Comparison of ENCODE assay signal across 21 cellular contexts in genomic region chr7:74582447-74583039, GRCh38.
DNase-seq lines count a peak whose midpoint lies in the region; ATAC-seq and TF ChIP-seq lines count a peak whose summit lies in the region.
"Had no signal": no experiment of that assay in that cellular context is flagged by ENCODE, and none has a peak within 500 bp of the region (broad histone marks: within the 10 kb centered on the region; RNA-seq: fewer than 3 reads in every experiment).

No MANE protein-coding gene starts in this region.

- H3K4me2 ChIP-seq in GM23338 = no peak overlapping the region
- H3K4me2 ChIP-seq in mesendoderm (ENCODE audit: low read length) = no peak overlapping the region

- CTCF ChIA-PET in HEK293 (lab: Yijun Ruan, JAX) = interaction anchor here (0.7 kb wide), 1 partner anchor 123 kb away, joined by 3 read pairs; no protein-coding TSS in a partner anchor
- CTCF ChIA-PET in WTC11 (lab: Charles Lee) = interaction anchor here (1.2 kb wide), 1 partner anchor 15 kb away, joined by 4 read pairs; no protein-coding TSS in a partner anchor

- H3K27me3 Mint-ChIP-seq in WTC11 (ENCODE audit: low read depth) (no peaks in the 10 kb centered on the region), GM23338 (ENCODE audit: insufficient read depth, low read depth, poor library complexity) (peaks cover 18% of the 10 kb centered on the region)
- H3K27me3 Mint-ChIP-seq: CD4-positive, CD25-positive, alpha-beta regulatory T cell; CD8-positive, alpha-beta memory T cell; IgD-negative memory B cell had no signal

- no peak overlapping the region for H3K4me3 ChIP-seq in HEK293 (ENCODE audit: low read depth, low read length)
- H3K4me3 ChIP-seq in esophagus (ENCODE audit: low read depth in 1 of 2, low read length in 2 of 2) = no peak overlapping the region
- no peak overlapping the region for H3K4me3 ChIP-seq in skin epidermis
- H3K4me3 ChIP-seq in GM23338 = no peak overlapping the region
- H3K4me3 ChIP-seq in mesendoderm (ENCODE audit: low read length) = no peak overlapping the region
- H3K4me3 ChIP-seq: GM12878, HAP-1 had no signal

- H3K9me2 ChIP-seq in GM23338 (ENCODE audit: insufficient read depth) = no peaks in the 10 kb centered on the region

- H3K79me2 ChIP-seq in GM23338 (replicated peaks; ENCODE audit: insufficient read depth) (no peaks in the 10 kb centered on the region), mesendoderm (ENCODE audit: control insufficient read depth, insufficient read depth, low read length) (no peaks in the 10 kb centered on the region)

- H3K9ac ChIP-seq in mesendoderm (ENCODE audit: low read length) = no peak overlapping the region

- no peak overlapping the region for H4K5ac ChIP-seq in mesendoderm (ENCODE audit: low read length)

- no peaks in the 10 kb centered on the region for H4K20me1 ChIP-seq in GM23338 (replicated peaks; ENCODE audit: insufficient read depth)

- no peak overlapping the region for H2BK5ac ChIP-seq in mesendoderm (ENCODE audit: low read length)

- POLR2A ChIA-PET in HEK293 (lab: Yijun Ruan, JAX) = interaction anchor here (0.6 kb wide), 1 partner anchor 393 kb away, joined by 3 read pairs; no protein-coding TSS in a partner anchor
- POLR2A ChIA-PET in WTC11 (lab: Charles Lee) = no interaction called here

- H3K56ac ChIP-seq in mesendoderm (ENCODE audit: low read length) = no peak overlapping the region

- no peaks in the 10 kb centered on the region for H3K79me1 ChIP-seq in mesendoderm (ENCODE audit: low read length)

- no peaks in the 10 kb centered on the region; a peak in 1 of 3 replicates for H3K36me3 ChIP-seq in HEK293 (ENCODE audit: control insufficient read depth in 2 of 2, insufficient read depth in 1 of 2, low read length in 2 of 2)
- H3K36me3 ChIP-seq in esophagus (ENCODE audit: control insufficient read depth in 2 of 2, insufficient read depth in 2 of 2, low read length in 1 of 2) = peaks cover 0 to 3% of the 10 kb centered on the region in 2 donors
- no peaks in the 10 kb centered on the region for H3K36me3 ChIP-seq in GM23338 (ENCODE audit: insufficient read depth)
- H3K36me3 ChIP-seq in mesendoderm (ENCODE audit: control insufficient read depth, insufficient read depth, low read length) = peaks cover 1% of the 10 kb centered on the region
- H3K36me3 ChIP-seq: BE2C had no signal

- 58 to 74% methylated on average over 2 of the region's 2 CpGs for WGBS in esophagus, 2 donors
- WGBS in mesendoderm (ENCODE audit: extremely low coverage, insufficient coverage, low lambda C conversion rate) = no CpG with 5 or more reads among the region's 2 CpGs

- no peak overlapping the region for H2AK5ac ChIP-seq in mesendoderm (ENCODE audit: low read length)

- no peak overlapping the region for H3K4ac ChIP-seq in mesendoderm (ENCODE audit: low read depth, low read length)

- ATAC-seq in WTC11 (no peak), GM18511 (IDR thresholded peaks at IDR 0.05; ENCODE audit: unreplicated experiment) (no peak), GM23338 (no peak)
- ATAC-seq: GM12878 had no signal

- H3K9me3 Mint-ChIP-seq in WTC11 (no peaks in the 10 kb centered on the region), GM23338 (no peaks in the 10 kb centered on the region)
- H3K9me3 Mint-ChIP-seq: CD8-positive, alpha-beta memory T cell; IgD-negative memory B cell had no signal

- H3K4me1 ChIP-seq in HEK293 (ENCODE audit: control insufficient read depth, insufficient read depth, low read length) (no peaks in the 10 kb centered on the region), esophagus (ENCODE audit: control insufficient read depth in 2 of 2, insufficient read depth in 2 of 2, low read length in 1 of 2) (peaks cover 9 to 25% of the 10 kb centered on the region in 2 donors), GM23338 (ENCODE audit: insufficient read depth) (no peaks in the 10 kb centered on the region), mesendoderm (ENCODE audit: control insufficient read depth, low read depth, low read length) (peaks cover 7% of the 10 kb centered on the region)
- H3K4me1 ChIP-seq: HAP-1 had no signal

- H3K27me3 ChIP-seq in esophagus (ENCODE audit: control insufficient read depth in 1 of 2, insufficient read depth in 2 of 2, low read length in 2 of 2) (no peaks in the 10 kb centered on the region), GM23338 (ENCODE audit: insufficient read depth) (no peaks in the 10 kb centered on the region), mesendoderm (ENCODE audit: insufficient read depth, low read length, poor library complexity) (no peaks in the 10 kb centered on the region)
- H3K27me3 ChIP-seq: BE2C had no signal

- H3K9me3 ChIP-seq in HEK293 (ENCODE audit: control insufficient read depth, insufficient read depth, low read depth, low read length) = no peaks in the 10 kb centered on the region
- H3K9me3 ChIP-seq in esophagus (ENCODE audit: control insufficient read depth in 2 of 2, insufficient read depth in 1 of 2, low read depth in 1 of 2, low read length in 1 of 2) = no peaks in the 10 kb centered on the region
- H3K9me3 ChIP-seq: BE2C, HAP-1 had no signal

- DNase-seq in WTC11 (ENCODE audit: low spot score) (no peak), KBM-7 (no peak), GM23338 (ENCODE audit: low spot score) (no peak), mesendoderm (no peak)
- DNase-seq: ACHN; BE2C; C1 segment of cervical spinal cord; CD4-positive, CD25-positive, alpha-beta regulatory T cell; CD8-positive, alpha-beta memory T cell; COR-L47; DMS 273 treated with DMSO at 0.1 percent for 48 hours; DMS53; DND-41; EL had no signal

- H4K8ac ChIP-seq in mesendoderm (ENCODE audit: low read depth, low read length) = no peak overlapping the region

- TF ChIP-seq CTCF in HEK293 (tag by site-specific recombination; IDR thresholded peaks at IDR 0.05) (no peak), WTC11 (IDR thresholded peaks at IDR 0.05) (no peak), GM23338 (conservative IDR thresholded peaks at IDR 0.05; ENCODE audit: low read depth in 2 of 2) (no peak)

- H2BK15ac ChIP-seq in mesendoderm (replicated peaks; ENCODE audit: low read depth) = no peak overlapping the region

- H3K36me3 Mint-ChIP-seq in WTC11 (no peaks in the 10 kb centered on the region), GM23338 (ENCODE audit: low read depth) (no peaks in the 10 kb centered on the region)
- H3K36me3 Mint-ChIP-seq: CD4-positive, CD25-positive, alpha-beta regulatory T cell; CD8-positive, alpha-beta memory T cell; IgD-negative memory B cell had no signal

- H3K27ac Mint-ChIP-seq in WTC11 (no peak overlapping the region), GM23338 (no peak overlapping the region)
- H3K27ac Mint-ChIP-seq: CD8-positive, alpha-beta memory T cell had no signal

- H3F3A ChIP-seq in GM23338 (replicated peaks; ENCODE audit: low read depth) = peaks cover 14% of the 10 kb centered on the region; the same call in 1 of the 2 replicates

- H2BK120ac ChIP-seq in mesendoderm (ENCODE audit: low read depth, low read length) = no peak overlapping the region

- peaks cover 23% of the 10 kb centered on the region for H3K4me1 Mint-ChIP-seq in WTC11
- H3K4me1 Mint-ChIP-seq in GM23338 = peaks cover 25% of the 10 kb centered on the region
- H3K4me1 Mint-ChIP-seq: CD4-positive, CD25-positive, alpha-beta regulatory T cell; CD8-positive, alpha-beta memory T cell had no signal

- no peak overlapping the region for H2AFZ ChIP-seq in GM23338

- in situ Hi-C loops in KBM-7 (cut with MboI; ENCODE audit: low pct_unique_long_range_greater_than_20kb, low sequenced_read_pairs) = no loop called here

- no peak overlapping the region for H3K23ac ChIP-seq in mesendoderm (ENCODE audit: low read length)

- H3K4me3 Mint-ChIP-seq in WTC11 (no peak overlapping the region), GM23338 (no peak overlapping the region)
- H3K4me3 Mint-ChIP-seq: CD4-positive, CD25-positive, alpha-beta regulatory T cell; CD8-positive, alpha-beta memory T cell; IgD-negative memory B cell had no signal

- H3K27ac ChIP-seq in HEK293 (ENCODE audit: extremely low read depth, low read depth, low read length) (no peak overlapping the region), esophagus (ENCODE audit: low read depth in 2 of 2, low read length in 1 of 2) (peak overlapping the region; percentile 64 to 80), skin epidermis (peak overlapping the region in 15 of 21 experiments; percentile 3 to 88 (median 54)), GM23338 (ENCODE audit: low read depth) (no peak overlapping the region), mesendoderm (ENCODE audit: low read depth, low read length) (no peak overlapping the region)

- H3K18ac ChIP-seq in mesendoderm (ENCODE audit: low read length) = no peak overlapping the region

TF ChIP-seq in HEK293, 187 proteins besides CTCF, POLR2A, EP300 and RAD21 (continues in another document):
- TF ChIP-seq ZSCAN23 (tag by site-specific recombination; IDR thresholded peaks at IDR 0.05) = no peak
- no peak for TF ChIP-seq ZBTB48 (tag by site-specific recombination; IDR thresholded peaks at IDR 0.05)

TF ChIP-seq in WTC11, 78 proteins besides CTCF, POLR2A, EP300 and RAD21:
- TF ChIP-seq E2F1 (CRISPR knock-in tag; IDR thresholded peaks at IDR 0.05) = no peak
- peak; percentile 52; the same call in 1 of the 2 replicates for TF ChIP-seq GTF2I (CRISPR knock-in tag; conservative IDR thresholded peaks at IDR 0.05)
TF ChIP-seq in WTC11: peak in this region for 1.

TF ChIP-seq in GM23338, 12 proteins besides CTCF, POLR2A, EP300 and RAD21 (continues in another document):
- no peak for TF ChIP-seq CREB1 (CRISPR knock-in tag; IDR thresholded peaks at IDR 0.05; ENCODE audit: low read depth)
- TF ChIP-seq, protein P1, sequence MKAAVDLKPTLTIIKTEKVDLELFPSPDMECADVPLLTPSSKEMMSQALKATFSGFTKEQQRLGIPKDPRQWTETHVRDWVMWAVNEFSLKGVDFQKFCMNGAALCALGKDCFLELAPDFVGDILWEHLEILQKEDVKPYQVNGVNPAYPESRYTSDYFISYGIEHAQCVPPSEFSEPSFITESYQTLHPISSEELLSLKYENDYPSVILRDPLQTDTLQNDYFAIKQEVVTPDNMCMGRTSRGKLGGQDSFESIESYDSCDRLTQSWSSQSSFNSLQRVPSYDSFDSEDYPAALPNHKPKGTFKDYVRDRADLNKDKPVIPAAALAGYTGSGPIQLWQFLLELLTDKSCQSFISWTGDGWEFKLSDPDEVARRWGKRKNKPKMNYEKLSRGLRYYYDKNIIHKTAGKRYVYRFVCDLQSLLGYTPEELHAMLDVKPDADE (IDR thresholded peaks at IDR 0.05) = no peak
- no peak for TF ChIP-seq EZH2phosphoT487 (IDR thresholded peaks at IDR 0.05; ENCODE audit: unreplicated experiment)

Comparison
In these comparisons a context has a peak if more than half of its experiments do, and no peak if none do; other contexts are left out.
1. H3K27ac ChIP-seq: peak in esophagus (2 of 2) and skin epidermis (15 of 21); none in HEK293 (single experiment), GM23338 (single experiment) and mesendoderm (single experiment).
2. Of the 8 proteins assayed by ChIP-seq in both HEK293 and WTC11: peak only in HEK293: ZNF121; only in WTC11: none; in both: none; in neither: 7.